ENCODE assay signal across 15 cellular contexts in genomic region chr9:84748112-84748511, GRCh38.
DNase-seq lines count a peak whose midpoint lies in the region; ATAC-seq and FAIRE-seq lines count a peak whose summit lies in the region.
"Had no signal": no experiment of that assay in that cellular context is flagged by ENCODE, and none has a peak within 500 bp of the region (broad histone marks: within the 10 kb centered on the region; RNA-seq: fewer than 3 reads in every experiment).

No MANE protein-coding gene starts in this region.

- ATAC-seq in GM19397 (IDR thresholded peaks at IDR 0.05; ENCODE audit: unreplicated experiment) (peak; percentile 66), HG02852 (IDR thresholded peaks at IDR 0.05; ENCODE audit: unreplicated experiment) (peak; percentile 55), HG03521 (IDR thresholded peaks at IDR 0.05; ENCODE audit: unreplicated experiment) (peak; percentile 65)
- ATAC-seq: right lobe of liver had no signal

- peak; percentile 85 for FAIRE-seq in GM18507 (lab: Jason Lieb, UNC)
- FAIRE-seq: HTR-8/SVneo had no signal

- DNase-seq in GM18507 (ENCODE audit: extremely low spot score, insufficient read length, low read depth) (no peak), NOMO-1 (lab: John Stamatoyannopoulos, UW; ENCODE audit: unreplicated experiment in 2 of 2) (no peak), EL (no peak), islet precursor cell (no peak)
- no peak for DNase-seq in activated CD4-positive, alpha-beta T cell treated with anti-CD3 and anti-CD28 coated beads for 1 hour
- DNase-seq: activated CD4-positive, CD25-positive, alpha-beta regulatory T cell treated with anti-CD3 and anti-CD28 coated beads, Interleukin-2, amount 50 U/mL, for 72 hours; aorta; NCI-H1694 treated with DMSO at 0.1 percent for 48 hours; NCI-H446 treated with DMSO at 0.1 percent for 48 hours; right lobe of liver; SIG-M5 had no signal
